In the genomic region with DNA sequence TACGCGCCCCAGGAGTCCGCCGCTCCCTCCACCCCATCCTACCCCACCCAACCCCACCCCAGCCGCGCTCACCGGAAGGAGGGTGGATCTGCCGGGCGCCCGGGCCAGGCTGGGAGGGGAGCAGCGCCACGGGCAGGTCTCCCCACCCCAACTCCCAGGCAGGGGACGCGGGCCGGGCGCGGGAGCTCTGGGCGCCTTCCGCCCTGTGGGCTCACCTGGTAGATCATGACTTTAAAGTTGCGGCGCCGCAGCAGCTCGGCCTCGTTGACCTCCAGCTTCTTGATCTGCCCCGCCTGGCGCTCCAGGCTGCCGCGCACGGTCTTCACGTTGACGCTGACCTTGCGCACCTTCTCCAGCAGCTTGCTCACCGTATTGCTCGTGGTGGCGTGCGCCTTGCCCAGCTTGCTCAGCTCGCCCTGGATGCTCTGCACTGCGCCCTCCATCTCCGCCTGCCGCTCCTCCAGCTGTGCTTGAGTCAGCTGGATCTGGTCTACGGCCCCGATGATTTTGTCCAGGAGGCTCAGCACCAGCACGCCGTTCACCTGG, we compare ENCODE assay signal across 8 cellular contexts. TPM values are rescaled to one million over a fixed set of nuclear protein-coding genes. Genes with fewer than 3 reads are reported as not detected.
DNase-seq lines count a peak whose midpoint lies in the region; ATAC-seq and TF ChIP-seq lines count a peak whose summit lies in the region.

No MANE protein-coding gene starts in this region.

- intact Hi-C loops in activated CD8-positive, alpha-beta T cell treated with anti-CD3 and anti-CD28 coated beads for 36 hours (cut with micrococcal nuclease), result no loop called here
- intact Hi-C loops in esophagus muscularis mucosa (cut with DNase I), result loop anchor here (5.0 kb wide), 1 partner anchor 35 kb away; a partner anchor contains a TSS

- TF ChIP-seq EP300 in esophagus muscularis mucosa (IDR thresholded peaks at IDR 0.05) (no peak), neural cell (conservative IDR thresholded peaks at IDR 0.05; ENCODE audit: poor library complexity, severe bottlenecking) (no peak)

- no peak overlapping the region for H3K4me2 ChIP-seq in neural cell (ENCODE audit: low read length)

- H3K9me2 ChIP-seq in neural cell (ENCODE audit: insufficient read depth, low read length), result no peaks in the 10 kb centered on the region

- H2AFZ ChIP-seq in neural cell (ENCODE audit: low read depth, low read length), result no peak overlapping the region

- H3K4me3 ChIP-seq in esophagus muscularis mucosa (peak overlapping the region; percentile 83 to 99 (median 96)), neural cell (ENCODE audit: low read length) (peak overlapping the region; percentile 55)

- H3K27me3 ChIP-seq in esophagus muscularis mucosa (no peaks in the 10 kb centered on the region), neural cell (ENCODE audit: insufficient read depth, low read depth, low read length) (peaks cover 60% of the 10 kb centered on the region)

- CTCF ChIA-PET in activated CD8-positive, alpha-beta T cell treated with anti-CD3 and anti-CD28 coated beads for 36 hours (lab: Charles Lee), result interaction anchor here (0.7 to 5.5 kb wide), 13 partner anchors 9 to 201 kb away, joined by 3 to 37 read pairs (median 6); no protein-coding TSS in a partner anchor

- no peak for TF ChIP-seq POLR2A in esophagus muscularis mucosa (IDR thresholded peaks at IDR 0.05; ENCODE audit: low read depth)

- H4K20me1 ChIP-seq in neural cell (ENCODE audit: insufficient read depth), result no peaks in the 10 kb centered on the region

- no peak overlapping the region for H3K9ac ChIP-seq in neural cell (ENCODE audit: low read length)

- no peaks in the 10 kb centered on the region for H3F3A ChIP-seq in neural cell (ENCODE audit: insufficient read depth, low read length, poor library complexity, severe bottlenecking)

- peak overlapping the region; percentile 70 for H3K4me3 Mint-ChIP-seq in activated CD8-positive, alpha-beta T cell treated with anti-CD3 and anti-CD28 coated beads for 36 hours

- H3K79me2 ChIP-seq in neural cell (replicated peaks; ENCODE audit: insufficient read depth, low read length), result no peaks in the 10 kb centered on the region

- H3K27ac ChIP-seq in esophagus muscularis mucosa (replicated peaks in 1 of 4) (peak overlapping the region; percentile 97 to 100 (median 100)), neural cell (ENCODE audit: low read length) (no peak overlapping the region)

- H3K9me3 ChIP-seq in esophagus muscularis mucosa (no peaks in the 10 kb centered on the region), neural cell (ENCODE audit: low read length) (no peaks in the 10 kb centered on the region)

- POLR2A ChIA-PET in activated CD8-positive, alpha-beta T cell treated with anti-CD3 and anti-CD28 coated beads for 36 hours (lab: Charles Lee), result interaction anchor here (0.9 to 1.2 kb wide), 2 partner anchors 85 to 114 kb away, joined by 3 to 4 read pairs; a partner anchor contains a TSS

- TF ChIP-seq CTCF in activated CD8-positive, alpha-beta T cell treated with anti-CD3 and anti-CD28 coated beads for 36 hours (IDR thresholded peaks at IDR 0.05), result no peak
- TF ChIP-seq CTCF in esophagus muscularis mucosa (IDR thresholded peaks at IDR 0.05), result no peak
- no peak for TF ChIP-seq CTCF in neural cell (IDR thresholded peaks at IDR 0.05; ENCODE audit: poor library complexity, severe bottlenecking)

- peaks cover 19% of the 10 kb centered on the region for H3K4me1 Mint-ChIP-seq in activated CD8-positive, alpha-beta T cell treated with anti-CD3 and anti-CD28 coated beads for 36 hours (ENCODE audit: low read depth)

- no peak for TF ChIP-seq RAD21 in neural cell (conservative IDR thresholded peaks at IDR 0.05)

- no peaks in the 10 kb centered on the region for H3K9me3 Mint-ChIP-seq in activated CD8-positive, alpha-beta T cell treated with anti-CD3 and anti-CD28 coated beads for 36 hours

- H3K4me1 ChIP-seq in esophagus muscularis mucosa, result peaks cover 46 to 62% (median 60%) of the 10 kb centered on the region in 4 donors

- ATAC-seq in activated CD8-positive, alpha-beta T cell treated with anti-CD3 and anti-CD28 coated beads for 36 hours, result peak; percentile 67
- ATAC-seq in HG03108 (IDR thresholded peaks at IDR 0.05; ENCODE audit: unreplicated experiment) (no peak), GM19395 (IDR thresholded peaks at IDR 0.05; ENCODE audit: unreplicated experiment) (no peak)

- H3K27me3 Mint-ChIP-seq in activated CD8-positive, alpha-beta T cell treated with anti-CD3 and anti-CD28 coated beads for 36 hours, result peaks cover 33% of the 10 kb centered on the region

- no peak overlapping the region for H3K27ac Mint-ChIP-seq in activated CD8-positive, alpha-beta T cell treated with anti-CD3 and anti-CD28 coated beads for 36 hours

- DNase-seq in NCI-H748 (lab: John Stamatoyannopoulos, UW; ENCODE audit: unreplicated experiment) (peak; percentile 45), NCI-H748 treated with DMSO at 0.1 percent for 48 hours (lab: John Stamatoyannopoulos, UW) (no peak), esophagus muscularis mucosa (ENCODE audit: extremely low spot score) (no peak), NCI-H2081 (lab: John Stamatoyannopoulos, UW) (no peak)
- peak; percentile 56 for DNase-seq in activated CD8-positive, alpha-beta T cell treated with anti-CD3 and anti-CD28 coated beads for 36 hours

- no peaks in the 10 kb centered on the region for H3K36me3 Mint-ChIP-seq in activated CD8-positive, alpha-beta T cell treated with anti-CD3 and anti-CD28 coated beads for 36 hours (ENCODE audit: low read depth)

- no CpG with 5 or more reads among the region's 44 CpGs for WGBS in esophagus muscularis mucosa

- no peaks in the 10 kb centered on the region for H3K36me3 ChIP-seq in esophagus muscularis mucosa
- H3K36me3 ChIP-seq in neural cell (ENCODE audit: insufficient read depth, low read length), result no peaks in the 10 kb centered on the region

TF ChIP-seq in neural cell, 6 proteins besides CTCF, POLR2A, EP300 and RAD21:
- peak; percentile 89 for TF ChIP-seq EZH2 (IDR thresholded peaks at IDR 0.05; ENCODE audit: borderline replicate concordance, insufficient read depth, low read length, poor library complexity, severe bottlenecking)
- no peak for TF ChIP-seq TAF1 (IDR thresholded peaks at IDR 0.05; ENCODE audit: low read depth)
- no peak for TF ChIP-seq SMC3 (conservative IDR thresholded peaks at IDR 0.05; ENCODE audit: poor library complexity)
- TF ChIP-seq MXI1 (conservative IDR thresholded peaks at IDR 0.05; ENCODE audit: poor library complexity, severe bottlenecking), result no peak
- TF ChIP-seq POLR2AphosphoS5 (IDR thresholded peaks at IDR 0.05), result no peak

RNA-seq across cellular contexts. Expression of a gene that starts 0.6 kb away (rescaled TPM):
- total RNA-seq in activated CD8-positive, alpha-beta T cell treated with anti-CD3 and anti-CD28 coated beads for 36 hours, result 1 to 10 TPM; 1.8 to 2.0 TPM
- 1,000 to 10,000 TPM in 2 of 4 donors, 100 to 1,000 TPM in 2; 619 to 1,181 (median 1,019) TPM for total RNA-seq in esophagus muscularis mucosa
- polyA plus RNA-seq in neural cell, result 0.07 and 0.18 TPM in 2 replicates
- 0.46 and 0.49 TPM in 2 replicates for polyA minus RNA-seq in neural cell

RNA-seq across cellular contexts. Expression of a gene that starts 34.2 kb away (rescaled TPM):
- 100 to 1,000 TPM; 276 to 286 TPM for total RNA-seq in activated CD8-positive, alpha-beta T cell treated with anti-CD3 and anti-CD28 coated beads for 36 hours
- total RNA-seq in esophagus muscularis mucosa, result 100 to 1,000 TPM; 137 to 260 (median 211) TPM
- 24.2 and 25.5 TPM in 2 replicates for polyA plus RNA-seq in neural cell
- polyA minus RNA-seq in neural cell, result 53.1 and 54.9 TPM in 2 replicates

RNA-seq across cellular contexts. Expression of a gene that starts 36.2 kb away (rescaled TPM):
- total RNA-seq in activated CD8-positive, alpha-beta T cell treated with anti-CD3 and anti-CD28 coated beads for 36 hours, result 1 to 10 TPM; 5.8 to 7.1 TPM
- 10 to 100 TPM; 51.9 to 74.9 (median 63.9) TPM for total RNA-seq in esophagus muscularis mucosa
- polyA plus RNA-seq in neural cell, result 92.1 and 94.0 TPM in 2 replicates
- polyA minus RNA-seq in neural cell, result 181 and 208 TPM in 2 replicates

Comparison
In these comparisons a context has a peak if more than half of its experiments do, and no peak if none do; other contexts are left out.
1. DNase-seq: peak in NCI-H748 (single experiment) and activated CD8-positive, alpha-beta T cell treated with anti-CD3 and anti-CD28 coated beads for 36 hours (single experiment); none in NCI-H748 treated with DMSO at 0.1 percent for 48 hours (single experiment), esophagus muscularis mucosa (single experiment) and NCI-H2081 (0 of 2).
2. RNA of a gene that starts 0.6 kb away (total RNA-seq): 619 to 1,181 TPM in esophagus muscularis mucosa; 1.8 to 2.0 TPM in activated CD8-positive, alpha-beta T cell treated with anti-CD3 and anti-CD28 coated beads for 36 hours; every median in the first group is over 100 times any median in the second.
3. RNA of a gene that starts 36.2 kb away (total RNA-seq): 51.9 to 74.9 TPM in esophagus muscularis mucosa; 5.8 to 7.1 TPM in activated CD8-positive, alpha-beta T cell treated with anti-CD3 and anti-CD28 coated beads for 36 hours; every median in the first group is over 4 times any median in the second.